1 cellular context compared by ENCODE assay signal in genomic region chr17:81034779-81035388, GRCh38.
TF ChIP-seq lines count a peak whose summit lies in the region.

Gene BAIAP2 (plus strand): TSS chr17:81035151. CDS start chr17:81035255, 104 bp downstream.

TF ChIP-seq in K562, 482 proteins besides CTCF, POLR2A, EP300 and RAD21 (continued from another document and continues in another):
- 0 out of 2 replicates have a peak, but pooled peaks have one; percentile 54 for TF ChIP-seq CBFB (CRISPR knock-in tag; IDR thresholded peaks at IDR 0.05)
- TF ChIP-seq TAF7 (tag; IDR thresholded peaks at IDR 0.05), result 0 out of 2 replicates have a peak, but pooled peaks have one; percentile 36
- TF ChIP-seq GATAD2B (IDR thresholded peaks at IDR 0.05; ENCODE audit: borderline replicate concordance), result peak; percentile 64; the same call in 1 of the 2 replicates
- no peak for TF ChIP-seq PCBP2 (IDR thresholded peaks at IDR 0.05; ENCODE audit: low read depth, low read length, poor library complexity, severe bottlenecking)
- peak; percentile 61 for TF ChIP-seq GTF2B (IDR thresholded peaks at IDR 0.05; ENCODE audit: extremely low read depth, insufficient read length)
- TF ChIP-seq ETS1 (conservative IDR thresholded peaks at IDR 0.05; ENCODE audit: control insufficient read depth, low read depth, low read length), result 0 out of 2 replicates have a peak, but pooled peaks have one; percentile 34
- peak; percentile 98 for TF ChIP-seq KDM5B (IDR thresholded peaks at IDR 0.05; ENCODE audit: insufficient replicate concordance, low read depth, low read length)
- peak; percentile 83 for TF ChIP-seq PML (IDR thresholded peaks at IDR 0.05; ENCODE audit: low read length)
- TF ChIP-seq RB1 (IDR thresholded peaks at IDR 0.05; ENCODE audit: low read depth), result peak; percentile 75
- peak; percentile 76 for TF ChIP-seq CBX1 (IDR thresholded peaks at IDR 0.05; ENCODE audit: low read depth)
- TF ChIP-seq KLF16 (IDR thresholded peaks at IDR 0.05), result 0 out of 2 replicates have a peak, but pooled peaks have one; percentile 5
- TF ChIP-seq ZBTB34 (CRISPR knock-in tag; IDR thresholded peaks at IDR 0.05), result no peak
- TF ChIP-seq TEAD1 (CRISPR knock-in tag; IDR thresholded peaks at IDR 0.05), result no peak
- TF ChIP-seq SUPT5H (IDR thresholded peaks at IDR 0.05), result peak; percentile 91
- TF ChIP-seq ZNF217 (CRISPR knock-in tag; IDR thresholded peaks at IDR 0.05), result no peak
- peak; percentile 96 for TF ChIP-seq POLR2H (tag; IDR thresholded peaks at IDR 0.05; ENCODE audit: low read depth)
- 0 out of 2 replicates have a peak, but pooled peaks have one; percentile 28 for TF ChIP-seq NFIC (IDR thresholded peaks at IDR 0.05)
- peak; percentile 23; the same call in 1 of the 2 replicates for TF ChIP-seq ZNF175 (CRISPR knock-in tag; IDR thresholded peaks at IDR 0.05; ENCODE audit: low read depth)
- peak; percentile 71 for TF ChIP-seq CXXC5 (CRISPR knock-in tag; IDR thresholded peaks at IDR 0.05)
- peak; percentile 26 for TF ChIP-seq NFYB (IDR thresholded peaks at IDR 0.05; ENCODE audit: extremely low read depth, insufficient read length)
- TF ChIP-seq PHF8 (IDR thresholded peaks at IDR 0.05; ENCODE audit: borderline replicate concordance, low read length), result peak; percentile 90; the same call in 1 of the 2 replicates
- peak in 1 of 2 experiments; percentile 37; a peak in 1 of 4 replicates for TF ChIP-seq ZMIZ1 (IDR thresholded peaks at IDR 0.05; ENCODE audit: low read depth in 2 of 2, low read length in 2 of 2)
- peak; percentile 38; the same call in 1 of the 2 replicates for TF ChIP-seq KAT7 (CRISPR knock-in tag; IDR thresholded peaks at IDR 0.05; ENCODE audit: borderline replicate concordance)
- TF ChIP-seq CGGBP1 (CRISPR knock-in tag; IDR thresholded peaks at IDR 0.05), result 0 out of 2 replicates have a peak, but pooled peaks have one; percentile 64
- TF ChIP-seq TFAP4 (CRISPR knock-in tag; IDR thresholded peaks at IDR 0.05; ENCODE audit: borderline replicate concordance), result peak; percentile 66; the same call in 1 of the 2 replicates
- peak; percentile 81 for TF ChIP-seq CHD1 (IDR thresholded peaks at IDR 0.05; ENCODE audit: low read length)
- TF ChIP-seq ATF6 (CRISPR knock-in tag; IDR thresholded peaks at IDR 0.05), result no peak
- TF ChIP-seq ZBTB11 (CRISPR knock-in tag; IDR thresholded peaks at IDR 0.05), result peak in 1 of 3 experiments; percentile 46; a peak in 1 of 6 replicates
- no peak for TF ChIP-seq SMARCB1 (IDR thresholded peaks at IDR 0.05; ENCODE audit: insufficient read length, low read depth)
- peak; percentile 73 for TF ChIP-seq CCNT2 (IDR thresholded peaks at IDR 0.05; ENCODE audit: borderline replicate concordance, extremely low read depth, insufficient read length, low read depth, low read length)
- peak; percentile 97 for TF ChIP-seq PKNOX1 (IDR thresholded peaks at IDR 0.05)
- no peak for TF ChIP-seq SMARCA4 (IDR thresholded peaks at IDR 0.05)
- 0 out of 2 replicates have a peak, but pooled peaks have one; percentile 41 for TF ChIP-seq GABPB1 (CRISPR knock-in tag; IDR thresholded peaks at IDR 0.05)
- TF ChIP-seq VEZF1 (CRISPR knock-in tag; IDR thresholded peaks at IDR 0.05), result peak; percentile 98
- 0 out of 2 replicates have a peak, but pooled peaks have one; percentile 10 for TF ChIP-seq FOXP1 (CRISPR knock-in tag; IDR thresholded peaks at IDR 0.05)
- 0 out of 2 replicates have a peak, but pooled peaks have one; percentile 58 for TF ChIP-seq KDM2B (CRISPR knock-in tag; IDR thresholded peaks at IDR 0.05)
- 0 out of 2 replicates have a peak, but pooled peaks have one; percentile 37 for TF ChIP-seq XRCC5 (IDR thresholded peaks at IDR 0.05; ENCODE audit: low read depth, low read length)
- TF ChIP-seq THAP12 (CRISPR knock-in tag; IDR thresholded peaks at IDR 0.05), result peak; percentile 43; the same call in 1 of the 2 replicates
